Comparison of ENCODE assay signal across 15 cellular contexts in the genomic region with DNA sequence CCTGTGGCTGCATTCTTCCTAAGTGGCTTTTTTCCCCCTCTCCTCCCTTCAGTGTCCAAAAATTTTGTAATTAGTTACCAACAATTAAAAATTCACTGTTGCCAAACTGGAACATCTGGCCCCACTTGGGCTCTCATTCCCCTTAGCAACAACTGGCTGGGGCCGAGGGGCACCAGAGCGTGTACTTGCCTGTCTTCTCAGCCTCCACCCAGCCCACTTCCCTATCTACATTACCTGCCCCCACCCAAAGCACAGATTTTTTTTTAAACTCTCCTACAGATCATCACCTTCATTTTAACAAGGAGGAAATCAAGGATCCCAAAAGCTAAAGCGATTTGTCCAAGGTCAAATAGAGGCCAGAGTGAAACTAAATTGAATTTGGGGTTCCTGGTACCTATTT.
DNase-seq lines count a peak whose midpoint lies in the region; ATAC-seq and TF ChIP-seq lines count a peak whose summit lies in the region.
"Had no signal": no experiment of that assay in that cellular context is flagged by ENCODE, and none has a peak within 500 bp of the region (broad histone marks: within the 10 kb centered on the region; RNA-seq: fewer than 3 reads in every experiment).

No MANE protein-coding gene starts in this region.

- H3K36me3 ChIP-seq in BLaER1 treated with 17β-estradiol and CSF1 and Interleukin-3, amounts not matched to agents 10 nM and 100 nM: peaks cover 22 to 91% (median 65%) of the 10 kb centered on the region in 11 experiments; a peak in 21 of 22 replicates
- H3K36me3 ChIP-seq in adrenal gland (replicated peaks in 1 of 2): no peaks in the 10 kb centered on the region
- H3K36me3 ChIP-seq: vagina had no signal

- peak overlapping the region in 10 of 11 experiments; percentile 2 to 68 (median 47); a peak in 19 of 22 replicates for H3K9ac ChIP-seq in BLaER1 treated with 17β-estradiol and CSF1 and Interleukin-3, amounts not matched to agents 10 nM and 100 nM

- H3K27me3 ChIP-seq in BLaER1 treated with 17β-estradiol and CSF1 and Interleukin-3, amounts not matched to agents 10 nM and 100 nM: no peaks in the 10 kb centered on the region
- H3K27me3 ChIP-seq in adrenal gland: no peaks in the 10 kb centered on the region
- H3K27me3 ChIP-seq: hepatocyte, vagina had no signal

- H3K4me1 Mint-ChIP-seq in activated B cell treated with CpG ODN at 0.5 μM for 24 hours: peaks cover 100% of the 10 kb centered on the region

- no peak for TF ChIP-seq CTCF in activated B cell treated with CpG ODN at 0.5 μM for 24 hours (IDR thresholded peaks at IDR 0.05)
- no peak for TF ChIP-seq CTCF in adrenal gland (IDR thresholded peaks at IDR 0.05)

- CTCF ChIA-PET in activated B cell treated with CpG ODN at 0.5 μM for 24 hours (lab: Charles Lee): interaction anchor here (0.9 kb wide), 1 partner anchor 59 kb away, joined by 3 read pairs; no protein-coding TSS in a partner anchor

- H4K20me1 ChIP-seq in BLaER1 treated with 17β-estradiol and CSF1 and Interleukin-3, amounts not matched to agents 10 nM and 100 nM: peaks cover 0 to 71% (median 0%) of the 10 kb centered on the region in 11 experiments; a peak in 4 of 22 replicates

- H3K4me3 ChIP-seq in BLaER1 treated with 17β-estradiol and CSF1 and Interleukin-3, amounts not matched to agents 10 nM and 100 nM: peak overlapping the region in 4 of 10 experiments; percentile 5 to 7 (median 6); a peak in 2 of 20 replicates
- H3K4me3 ChIP-seq in adrenal gland: no peak overlapping the region
- H3K4me3 ChIP-seq: hepatocyte, vagina had no signal

- H3K4me2 ChIP-seq in BLaER1 treated with 17β-estradiol and CSF1 and Interleukin-3, amounts not matched to agents 10 nM and 100 nM: peak overlapping the region; percentile 71 to 89 (median 80)
- H3K4me2 ChIP-seq: hepatocyte had no signal

- POLR2A ChIA-PET in activated B cell treated with CpG ODN at 0.5 μM for 24 hours (lab: Charles Lee): interaction anchor here (0.5 to 1.6 kb wide), 11 partner anchors 14 to 285 kb away, joined by 3 to 8 read pairs (median 3); no protein-coding TSS in a partner anchor

- peak; percentile 40 for DNase-seq in activated B cell treated with CpG ODN at 0.5 μM for 24 hours
- DNase-seq in adrenal gland: no peak
- no peak for DNase-seq in cerebellar nuclear complex (lab: John Stamatoyannopoulos, UW)
- DNase-seq in inferior parietal cortex (ENCODE audit: extremely low spot score): no peak
- DNase-seq in NCI-H1436 (lab: John Stamatoyannopoulos, UW): no peak
- DNase-seq: activated CD4-positive, CD25-positive, alpha-beta regulatory T cell treated with anti-CD3 and anti-CD28 coated beads, Interleukin-2, amount 50 U/mL, for 72 hours; activated naive CD8-positive, alpha-beta T cell treated with anti-CD3 and anti-CD28 coated beads, Interleukin-2, amount 10 ng/mL, durations not matched to agents 7 days and 5 days; effector CD8-positive, alpha-beta T cell; H7; NCI-H2081 treated with DMSO at 0.1 percent for 48 hours had no signal

- peak overlapping the region in 10 of 11 experiments; percentile 49 to 89 (median 76); a peak in 21 of 22 replicates for H3K27ac ChIP-seq in BLaER1 treated with 17β-estradiol and CSF1 and Interleukin-3, amounts not matched to agents 10 nM and 100 nM
- no peak overlapping the region for H3K27ac ChIP-seq in adrenal gland
- H3K27ac ChIP-seq: hepatocyte, vagina had no signal

- intact Hi-C loops in activated B cell treated with CpG ODN at 0.5 μM for 24 hours (cut with micrococcal nuclease) (loop anchor here (1.0 to 10.0 kb wide), 9 partner anchors 7 to 646 kb away; no protein-coding TSS in a partner anchor), adrenal gland (cut with DNase I) (no loop called here)

- peak overlapping the region; percentile 95 for H3K27ac Mint-ChIP-seq in activated B cell treated with CpG ODN at 0.5 μM for 24 hours
- H3K27ac Mint-ChIP-seq: activated naive CD8-positive, alpha-beta T cell treated with anti-CD3 and anti-CD28 coated beads, Interleukin-2, amount 10 ng/mL, durations not matched to agents 7 days and 5 days had no signal

- 74 to 92% (median 85%) methylated on average over 3 of the region's 3 CpGs for WGBS in adrenal gland, 4 donors

- ATAC-seq in GM19328 (IDR thresholded peaks at IDR 0.05; ENCODE audit: unreplicated experiment) (peak; percentile 50), HG02885 (IDR thresholded peaks at IDR 0.05; ENCODE audit: poor library complexity, unreplicated experiment) (peak; percentile 47), activated B cell treated with CpG ODN at 0.5 μM for 24 hours (ENCODE audit: low read depth) (peak; percentile 67)

- peaks cover 71 to 100% (median 99%) of the 10 kb centered on the region in 10 experiments for H3K4me1 ChIP-seq in BLaER1 treated with 17β-estradiol and CSF1 and Interleukin-3, amounts not matched to agents 10 nM and 100 nM
- H3K4me1 ChIP-seq in adrenal gland (replicated peaks in 1 of 2): no peaks in the 10 kb centered on the region
- H3K4me1 ChIP-seq: vagina had no signal

- H3K9me3 ChIP-seq in BLaER1 treated with 17β-estradiol and CSF1 and Interleukin-3, amounts not matched to agents 10 nM and 100 nM (replicated peaks in 1 of 11): peaks cover 0 to 13% (median 6%) of the 10 kb centered on the region in 11 experiments; a peak in 12 of 22 replicates
- no peaks in the 10 kb centered on the region for H3K9me3 ChIP-seq in adrenal gland (replicated peaks in 1 of 3)
- H3K9me3 ChIP-seq: vagina had no signal

- peak overlapping the region; percentile 75 for H3K4me3 Mint-ChIP-seq in activated B cell treated with CpG ODN at 0.5 μM for 24 hours
- H3K4me3 Mint-ChIP-seq: activated naive CD8-positive, alpha-beta T cell treated with anti-CD3 and anti-CD28 coated beads, Interleukin-2, amount 10 ng/mL, durations not matched to agents 7 days and 5 days had no signal

- no peaks in the 10 kb centered on the region for H3K9me3 Mint-ChIP-seq in activated B cell treated with CpG ODN at 0.5 μM for 24 hours

- no peak for TF ChIP-seq POLR2A in adrenal gland (IDR thresholded peaks at IDR 0.05)

- H3K36me3 Mint-ChIP-seq in activated B cell treated with CpG ODN at 0.5 μM for 24 hours (ENCODE audit: low read depth): peaks cover 67% of the 10 kb centered on the region

- H3K27me3 Mint-ChIP-seq in activated B cell treated with CpG ODN at 0.5 μM for 24 hours: no peaks in the 10 kb centered on the region
- H3K27me3 Mint-ChIP-seq: activated naive CD8-positive, alpha-beta T cell treated with anti-CD3 and anti-CD28 coated beads, Interleukin-2, amount 10 ng/mL, durations not matched to agents 7 days and 5 days had no signal

Comparison
In these comparisons a context has a peak if more than half of its experiments do, and no peak if none do; other contexts are left out.
1. H3K27ac ChIP-seq: peak in BLaER1 treated with 17β-estradiol and CSF1 and Interleukin-3, amounts not matched to agents 10 nM and 100 nM (10 of 11); none in adrenal gland (0 of 5).
2. Peak in every context shown above with its lines, with median percentiles within 50 percentile points of each other: ATAC-seq.